In the genomic region with DNA sequence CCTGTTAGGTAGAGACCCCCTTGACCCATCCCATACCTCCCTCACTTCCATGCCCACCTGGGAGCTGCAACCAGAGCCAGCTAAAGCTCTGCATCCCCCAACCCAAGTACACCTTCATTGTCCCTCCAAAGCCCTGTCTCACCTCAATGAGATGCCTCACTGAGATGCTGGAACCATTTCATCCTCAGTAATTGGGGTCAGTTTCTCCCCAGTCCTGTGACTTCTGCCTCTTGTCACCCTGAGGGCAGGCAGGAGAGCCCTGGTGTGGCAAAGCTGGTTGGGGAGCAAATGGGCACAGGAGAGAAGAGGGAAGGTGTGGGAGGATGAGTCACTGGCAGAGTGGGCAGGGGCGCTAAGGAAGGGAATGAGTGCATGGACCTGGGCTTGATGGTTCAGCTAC, we compare ENCODE assay signal across 1 cellular context.
TF ChIP-seq lines count a peak whose summit lies in the region.

No MANE protein-coding gene starts in this region.

TF ChIP-seq in IMR-90, 13 proteins besides CTCF, POLR2A, EP300 and RAD21:
- TF ChIP-seq RCOR1 (IDR thresholded peaks at IDR 0.05; ENCODE audit: insufficient replicate concordance, low read length): no peak
- TF ChIP-seq MXI1 (IDR thresholded peaks at IDR 0.05; ENCODE audit: borderline replicate concordance, low read depth, low read length): no peak
- TF ChIP-seq FOS (IDR thresholded peaks at IDR 0.05; ENCODE audit: low read depth, low read length): 0 out of 2 replicates have a peak, but pooled peaks have one; percentile 19
- no peak for TF ChIP-seq BHLHE40 (IDR thresholded peaks at IDR 0.05; ENCODE audit: low read depth, low read length)
